ENCODE assay signal across 22 cellular contexts in genomic region chr1:97845805-97846204, GRCh38.
"Had no signal": no experiment of that assay in that cellular context is flagged by ENCODE, and none has a peak within 500 bp of the region (broad histone marks: within the 10 kb centered on the region; RNA-seq: fewer than 3 reads in every experiment).

No MANE protein-coding gene starts in this region.

- H3K36me3 ChIP-seq: pancreas, sigmoid colon, upper lobe of right lung, uterus had no signal

- H3K27me3 Mint-ChIP-seq: naive thymus-derived CD8-positive, alpha-beta T cell; progenitor cell of endocrine pancreas; stimulated activated memory B cell treated with anti-CD40 and anti-IgM and Interleukin-4, amounts not matched to agents 10 μg/mL and 1 μg/mL and 100 μg/mL, for 72 hours had no signal

- H3K27me3 ChIP-seq: esophagus squamous epithelium, pancreas, sigmoid colon, testis, tibial nerve, upper lobe of right lung, uterus had no signal

- H3K36me3 Mint-ChIP-seq: stimulated activated memory B cell treated with anti-CD40 and anti-IgM and Interleukin-4, amounts not matched to agents 10 μg/mL and 1 μg/mL and 100 μg/mL, for 72 hours had no signal

- H3K27ac ChIP-seq: coronary artery, esophagus squamous epithelium, pancreas, sigmoid colon, testis, tibial nerve, upper lobe of right lung, uterus had no signal

- H3K4me1 Mint-ChIP-seq: nephron progenitor cell had no signal

- DNase-seq: dermis blood vessel endothelial cell; effector memory CD4-positive, alpha-beta T cell; esophagus squamous epithelium; foreskin melanocyte; hypothalamus; immature natural killer cell; mammary epithelial cell; naive thymus-derived CD8-positive, alpha-beta T cell; nephron progenitor cell; occipital lobe; sigmoid colon; stimulated activated CD4-positive, alpha-beta T cell treated with anti-CD3 and anti-CD28 coated beads, Interleukin-4, amount 100 ng/mL, for 4 hours; stimulated activated naive CD8-positive, alpha-beta T cell treated with anti-CD3 and anti-CD28 coated beads, Interleukin-15, Interleukin-2, amounts not matched to agents 100 U/mL and 50 U/mL, for 24 hours; substantia nigra; testis; upper lobe of right lung; uterus had no signal

- H3K4me1 ChIP-seq: testis, uterus had no signal

- H3K4me3 ChIP-seq: coronary artery, esophagus squamous epithelium, pancreas, sigmoid colon, testis, tibial nerve, upper lobe of right lung, uterus had no signal

- H3K4me3 Mint-ChIP-seq: immature natural killer cell; naive thymus-derived CD8-positive, alpha-beta T cell; nephron progenitor cell; stimulated activated memory B cell treated with anti-CD40 and anti-IgM and Interleukin-4, amounts not matched to agents 10 μg/mL and 1 μg/mL and 100 μg/mL, for 72 hours had no signal

- ATAC-seq: naive thymus-derived CD8-positive, alpha-beta T cell; pancreas; stimulated activated memory B cell treated with anti-CD40 and anti-IgM and Interleukin-4, amounts not matched to agents 10 μg/mL and 1 μg/mL and 100 μg/mL, for 72 hours; stimulated activated naive CD8-positive, alpha-beta T cell treated with anti-CD3 and anti-CD28 coated beads, Interleukin-15, Interleukin-2, amounts not matched to agents 100 U/mL and 50 U/mL, for 24 hours had no signal

- H3K27ac Mint-ChIP-seq: naive thymus-derived CD8-positive, alpha-beta T cell; nephron progenitor cell; progenitor cell of endocrine pancreas; stimulated activated memory B cell treated with anti-CD40 and anti-IgM and Interleukin-4, amounts not matched to agents 10 μg/mL and 1 μg/mL and 100 μg/mL, for 72 hours had no signal

- H3K9me3 Mint-ChIP-seq: immature natural killer cell; naive thymus-derived CD8-positive, alpha-beta T cell; stimulated activated memory B cell treated with anti-CD40 and anti-IgM and Interleukin-4, amounts not matched to agents 10 μg/mL and 1 μg/mL and 100 μg/mL, for 72 hours had no signal

- H3K9me3 ChIP-seq: pancreas, sigmoid colon, testis, tibial nerve, upper lobe of right lung, uterus had no signal
